Comparison of ENCODE assay signal across 25 cellular contexts in genomic region chr3:14627815-14628214, GRCh38. TPM values are rescaled to one million over a fixed set of nuclear protein-coding genes. Genes with fewer than 3 reads are reported as not detected.
"Had no signal": no experiment of that assay in that cellular context is flagged by ENCODE, and none has a peak within 500 bp of the region (broad histone marks: within the 10 kb centered on the region; RNA-seq: fewer than 3 reads in every experiment).

No MANE protein-coding gene starts in this region.

- H3K4me3 ChIP-seq: heart left ventricle, lung, psoas muscle, right lobe of liver, tibial artery, upper lobe of left lung, uterus had no signal

- H3K9ac ChIP-seq: parathyroid adenoma had no signal

- H3K27me3 ChIP-seq: right lobe of liver, upper lobe of left lung, uterus had no signal

- FAIRE-seq: endometrium, frontal cortex had no signal

- H2AFZ ChIP-seq: parathyroid adenoma had no signal

- H3K36me3 ChIP-seq: heart left ventricle, right lobe of liver, tibial artery, upper lobe of left lung, uterus had no signal

- H3K4me3 Mint-ChIP-seq: naive B cell; nephron; stimulated activated memory B cell treated with anti-CD40 and anti-IgM and Interleukin-4, amounts not matched to agents 10 μg/mL and 1 μg/mL and 100 μg/mL, for 72 hours; stimulated activated naive CD8-positive, alpha-beta T cell treated with anti-CD3 and anti-CD28 coated beads, Interleukin-15, Interleukin-2, amounts not matched to agents 100 ng/mL and 50 ng/mL, for 24 hours had no signal

- H3K36me3 Mint-ChIP-seq: stimulated activated memory B cell treated with anti-CD40 and anti-IgM and Interleukin-4, amounts not matched to agents 10 μg/mL and 1 μg/mL and 100 μg/mL, for 72 hours had no signal

- H3K27ac Mint-ChIP-seq: naive B cell; stimulated activated memory B cell treated with anti-CD40 and anti-IgM and Interleukin-4, amounts not matched to agents 10 μg/mL and 1 μg/mL and 100 μg/mL, for 72 hours; stimulated activated naive CD8-positive, alpha-beta T cell treated with anti-CD3 and anti-CD28 coated beads, Interleukin-15, Interleukin-2, amounts not matched to agents 100 ng/mL and 50 ng/mL, for 24 hours had no signal

- H3K9me3 ChIP-seq: psoas muscle, right lobe of liver, upper lobe of left lung, uterus had no signal

- H3K9me3 Mint-ChIP-seq: stimulated activated memory B cell treated with anti-CD40 and anti-IgM and Interleukin-4, amounts not matched to agents 10 μg/mL and 1 μg/mL and 100 μg/mL, for 72 hours; stimulated activated naive CD8-positive, alpha-beta T cell treated with anti-CD3 and anti-CD28 coated beads, Interleukin-15, Interleukin-2, amounts not matched to agents 100 ng/mL and 50 ng/mL, for 24 hours had no signal

- H3K4me1 Mint-ChIP-seq: naive B cell; nephron; stimulated activated memory B cell treated with anti-CD40 and anti-IgM and Interleukin-4, amounts not matched to agents 10 μg/mL and 1 μg/mL and 100 μg/mL, for 72 hours had no signal

- H3K27ac ChIP-seq: heart left ventricle, parathyroid adenoma, psoas muscle, right lobe of liver, tibial artery, upper lobe of left lung had no signal

- DNase-seq: effector memory CD4-positive, alpha-beta T cell; heart left ventricle; hippocampal formation; left colon; left ventricle myocardium superior; naive B cell; psoas muscle; retina; right lobe of liver; stimulated activated CD4-positive, alpha-beta T cell treated with anti-CD3 and anti-CD28 coated beads, Interleukin-15, amount 100 ng/mL, for 24 hours; stimulated activated CD4-positive, alpha-beta T cell treated with anti-CD3 and anti-CD28 coated beads, Interleukin-1b, Interleukin-23, amount 100 ng/mL, for 48 hours; stimulated activated CD4-positive, alpha-beta T cell treated with anti-CD3 and anti-CD28 coated beads, Interleukin-4, amount 100 ng/mL, for 24 hours; tibial artery; upper lobe of left lung had no signal

- H3K4me1 ChIP-seq: psoas muscle, tibial artery, uterus had no signal

- H3K79me2 ChIP-seq: parathyroid adenoma had no signal

RNA-seq across cellular contexts. Expression of gene C3orf20, which starts 47.1 kb away (rescaled TPM):
- total RNA-seq: fibroblast of lung, frontal cortex, glomerular endothelial cell, left ventricle myocardium superior, temporal lobe had no signal
- polyA plus RNA-seq: fibroblast of lung, heart left ventricle had no signal
